1 cellular context compared by ENCODE assay signal in the genomic region with DNA sequence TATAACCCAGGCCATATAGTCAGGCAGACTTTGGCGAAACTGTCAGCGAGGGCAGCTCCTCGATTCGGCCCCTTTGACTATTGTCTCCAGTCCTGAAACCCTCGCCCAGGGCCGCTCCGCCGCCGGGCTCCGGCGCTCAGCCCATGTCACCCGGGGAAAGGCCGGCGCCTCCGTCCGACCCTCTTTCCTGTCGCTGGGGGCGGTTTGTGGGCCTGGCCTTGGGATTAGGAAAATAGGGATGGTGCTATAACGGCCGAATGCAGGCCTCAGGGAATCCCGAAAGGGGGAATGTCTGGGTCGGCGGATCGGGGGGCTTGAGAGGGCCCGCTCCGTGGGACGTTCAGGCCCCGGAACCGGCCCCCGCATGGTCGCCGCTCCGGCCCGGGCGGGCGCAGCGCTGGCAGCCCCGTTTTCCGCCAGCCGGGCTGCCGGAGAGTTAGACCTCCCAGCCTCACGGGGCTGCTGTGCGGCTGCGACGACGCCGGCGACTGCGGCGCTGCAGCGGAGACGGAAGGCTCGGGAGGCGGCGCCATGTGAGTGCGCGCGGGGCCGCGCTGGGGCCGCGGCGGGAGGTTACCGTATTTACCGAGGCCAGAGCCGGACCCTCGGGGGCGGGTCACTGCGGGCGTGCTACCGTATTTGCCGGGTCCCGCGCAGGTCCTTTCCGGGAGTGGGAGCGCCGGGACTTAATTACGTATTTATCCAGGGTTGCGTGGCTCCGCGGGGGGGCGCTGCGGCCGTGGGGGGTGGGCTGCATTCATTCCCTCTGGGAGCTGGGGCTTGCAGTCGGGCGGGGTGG.
TF ChIP-seq lines count a peak whose summit lies in the region.

No MANE protein-coding gene starts in this region.

TF ChIP-seq in HepG2, 621 proteins besides CTCF, POLR2A, EP300 and RAD21 (continued from another document and continues in another):
- peak; percentile 62; the same call in 1 of the 2 replicates for TF ChIP-seq ZMAT3 (CRISPR knock-in tag; conservative IDR thresholded peaks at IDR 0.05)
- TF ChIP-seq ZNF333 (CRISPR knock-in tag; IDR thresholded peaks at IDR 0.05; ENCODE audit: borderline replicate concordance), result peak; percentile 85; the same call in 1 of the 2 replicates
- TF ChIP-seq ZNF124 (CRISPR knock-in tag; IDR thresholded peaks at IDR 0.05), result no peak
- peak; percentile 27; the same call in 1 of the 2 replicates for TF ChIP-seq ZNF782 (CRISPR knock-in tag; IDR thresholded peaks at IDR 0.05; ENCODE audit: borderline replicate concordance)
- no peak for TF ChIP-seq FOSL1 (CRISPR knock-in tag; IDR thresholded peaks at IDR 0.05; ENCODE audit: borderline replicate concordance)
- no peak for TF ChIP-seq KIAA2018 (CRISPR knock-in tag; IDR thresholded peaks at IDR 0.05; ENCODE audit: borderline replicate concordance)
- TF ChIP-seq ZFP82 (CRISPR knock-in tag; IDR thresholded peaks at IDR 0.05; ENCODE audit: borderline replicate concordance), result no peak
- no peak for TF ChIP-seq MIER3 (CRISPR knock-in tag; IDR thresholded peaks at IDR 0.05; ENCODE audit: borderline replicate concordance)
- TF ChIP-seq ZNF749 (CRISPR knock-in tag; IDR thresholded peaks at IDR 0.05; ENCODE audit: borderline replicate concordance), result no peak; the same call in none of the 2 replicates
- TF ChIP-seq, protein P1, sequence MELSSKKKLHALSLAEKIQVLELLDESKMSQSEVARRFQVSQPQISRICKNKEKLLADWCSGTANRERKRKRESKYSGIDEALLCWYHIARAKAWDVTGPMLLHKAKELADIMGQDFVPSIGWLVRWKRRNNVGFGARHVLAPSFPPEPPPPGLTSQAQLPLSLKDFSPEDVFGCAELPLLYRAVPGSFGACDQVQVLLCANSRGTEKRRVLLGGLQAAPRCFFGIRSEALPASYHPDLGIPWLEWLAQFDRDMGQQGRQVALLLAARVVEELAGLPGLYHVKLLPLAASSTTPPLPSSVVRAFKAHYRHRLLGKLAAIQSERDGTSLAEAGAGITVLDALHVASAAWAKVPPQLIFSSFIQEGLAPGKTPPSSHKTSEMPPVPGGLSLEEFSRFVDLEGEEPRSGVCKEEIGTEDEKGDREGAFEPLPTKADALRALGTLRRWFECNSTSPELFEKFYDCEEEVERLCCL (CRISPR knock-in tag; IDR thresholded peaks at IDR 0.05; ENCODE audit: borderline replicate concordance), result no peak; the same call in 1 of the 2 replicates
- no peak for TF ChIP-seq YEATS2 (CRISPR knock-in tag; IDR thresholded peaks at IDR 0.05; ENCODE audit: borderline replicate concordance)
- no peak for TF ChIP-seq CHD4 (IDR thresholded peaks at IDR 0.05; ENCODE audit: borderline replicate concordance, low read length)
- no peak for TF ChIP-seq CENPT (CRISPR knock-in tag; IDR thresholded peaks at IDR 0.05; ENCODE audit: low read depth)
- TF ChIP-seq ZNF775 (CRISPR knock-in tag; IDR thresholded peaks at IDR 0.05; ENCODE audit: borderline replicate concordance), result no peak
- TF ChIP-seq ZNF605 (CRISPR knock-in tag; IDR thresholded peaks at IDR 0.05), result no peak
- TF ChIP-seq CBFB (CRISPR knock-in tag; IDR thresholded peaks at IDR 0.05), result peak; percentile 64; the same call in 1 of the 2 replicates
- TF ChIP-seq RNF219 (CRISPR knock-in tag; IDR thresholded peaks at IDR 0.05), result 0 out of 2 replicates have a peak, but pooled peaks have one; percentile 89
- 0 out of 2 replicates have a peak, but pooled peaks have one; percentile 42 for TF ChIP-seq NAIF1 (CRISPR knock-in tag; IDR thresholded peaks at IDR 0.05; ENCODE audit: borderline replicate concordance)
- peak; percentile 50 for TF ChIP-seq ZNF18 (CRISPR knock-in tag; IDR thresholded peaks at IDR 0.05; ENCODE audit: insufficient replicate concordance)
- TF ChIP-seq ZNF160 (CRISPR knock-in tag; IDR thresholded peaks at IDR 0.05), result 0 out of 2 replicates have a peak, but pooled peaks have one; percentile 19
- peak; percentile 53; the same call in 1 of the 2 replicates for TF ChIP-seq SIN3A (IDR thresholded peaks at IDR 0.05; ENCODE audit: borderline replicate concordance, low read depth, low read length)
- TF ChIP-seq SOX6 (IDR thresholded peaks at IDR 0.05), result no peak
- peak; percentile 20; the same call in 1 of the 2 replicates for TF ChIP-seq SOX6 (CRISPR knock-in tag; IDR thresholded peaks at IDR 0.05)
- TF ChIP-seq NFATC3 (CRISPR knock-in tag; IDR thresholded peaks at IDR 0.05), result no peak
- TF ChIP-seq NFRKB (IDR thresholded peaks at IDR 0.05), result no peak
- TF ChIP-seq PTBP1 (IDR thresholded peaks at IDR 0.05; ENCODE audit: low read depth, low read length, poor library complexity, severe bottlenecking), result no peak
- no peak for TF ChIP-seq ONECUT2 (CRISPR knock-in tag; IDR thresholded peaks at IDR 0.05)
- no peak for TF ChIP-seq ARNT (IDR thresholded peaks at IDR 0.05)
- no peak; the same call in 1 of the 2 replicates for TF ChIP-seq EEA1 (CRISPR knock-in tag; IDR thresholded peaks at IDR 0.05; ENCODE audit: borderline replicate concordance)
- TF ChIP-seq CHCHD3 (CRISPR knock-in tag; IDR thresholded peaks at IDR 0.05), result no peak
- TF ChIP-seq ZNF292 (CRISPR knock-in tag; IDR thresholded peaks at IDR 0.05; ENCODE audit: borderline replicate concordance, low read depth), result no peak
- TF ChIP-seq ZNF709 (CRISPR knock-in tag; IDR thresholded peaks at IDR 0.05), result peak; percentile 29; the same call in 1 of the 2 replicates
- TF ChIP-seq BCL6 (CRISPR knock-in tag; IDR thresholded peaks at IDR 0.05), result peak; percentile 60
- TF ChIP-seq PBX2 (CRISPR knock-in tag; IDR thresholded peaks at IDR 0.05), result no peak
- no peak for TF ChIP-seq ZNF597 (CRISPR knock-in tag; IDR thresholded peaks at IDR 0.05)
- TF ChIP-seq ZNF772 (CRISPR knock-in tag; IDR thresholded peaks at IDR 0.05), result no peak
- TF ChIP-seq EED (CRISPR knock-in tag; IDR thresholded peaks at IDR 0.05), result no peak
- no peak for TF ChIP-seq MYNN (CRISPR knock-in tag; IDR thresholded peaks at IDR 0.05; ENCODE audit: low read depth)
- TF ChIP-seq HES4 (CRISPR knock-in tag; IDR thresholded peaks at IDR 0.05; ENCODE audit: borderline replicate concordance), result peak; percentile 17; the same call in 1 of the 2 replicates
- no peak; the same call in 1 of the 2 replicates for TF ChIP-seq ZNF790 (CRISPR knock-in tag; IDR thresholded peaks at IDR 0.05; ENCODE audit: borderline replicate concordance)
- no peak for TF ChIP-seq SMC3 (IDR thresholded peaks at IDR 0.05; ENCODE audit: low read length)
- TF ChIP-seq SMAD1 (CRISPR knock-in tag; IDR thresholded peaks at IDR 0.05; ENCODE audit: borderline replicate concordance, low read depth), result no peak
- peak; percentile 74 for TF ChIP-seq SP4 (CRISPR knock-in tag; IDR thresholded peaks at IDR 0.05)
- peak; percentile 69 for TF ChIP-seq THAP11 (CRISPR knock-in tag; IDR thresholded peaks at IDR 0.05)
- peak; percentile 35; the same call in 1 of the 2 replicates for TF ChIP-seq FOXA3 (CRISPR knock-in tag; IDR thresholded peaks at IDR 0.05)
- TF ChIP-seq ZFAT (CRISPR knock-in tag; conservative IDR thresholded peaks at IDR 0.05), result peak; percentile 90; the same call in 1 of the 2 replicates
- peak; percentile 46 for TF ChIP-seq PHF20 (CRISPR knock-in tag; IDR thresholded peaks at IDR 0.05)
- peak; percentile 75; the same call in 1 of the 2 replicates for TF ChIP-seq REL (CRISPR knock-in tag; conservative IDR thresholded peaks at IDR 0.05)
- TF ChIP-seq ZNF777 (CRISPR knock-in tag; IDR thresholded peaks at IDR 0.05), result peak; percentile 86
- no peak for TF ChIP-seq XBP1 (CRISPR knock-in tag; IDR thresholded peaks at IDR 0.05)
- TF ChIP-seq, protein P2, sequence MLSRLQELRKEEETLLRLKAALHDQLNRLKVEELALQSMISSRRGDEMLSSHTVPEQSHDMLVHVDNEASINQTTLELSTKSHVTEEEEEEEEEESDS (CRISPR knock-in tag; IDR thresholded peaks at IDR 0.05; ENCODE audit: borderline replicate concordance), result no peak
